In the genomic region with DNA sequence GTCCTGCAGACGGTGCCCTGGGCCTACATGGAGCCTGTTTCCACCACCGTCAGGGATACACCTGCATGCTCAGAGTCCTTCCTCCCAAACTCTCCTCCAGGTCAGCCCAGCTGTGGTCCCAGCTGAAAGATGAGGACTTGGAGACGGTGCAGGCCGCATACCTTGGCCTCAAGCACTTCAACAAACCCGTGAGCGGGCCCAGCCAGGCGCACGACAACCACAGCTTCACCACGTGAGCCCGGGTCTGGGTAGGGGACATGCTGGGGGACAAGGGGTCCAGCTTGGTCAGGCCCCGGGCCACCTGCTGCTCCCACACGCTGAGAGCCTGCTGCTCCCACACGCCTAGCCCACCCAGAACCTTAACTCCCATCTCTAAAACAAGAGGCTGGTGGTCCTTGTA, we compare ENCODE assay signal across 32 cellular contexts. TPM values are rescaled to one million over a fixed set of nuclear protein-coding genes. Genes with fewer than 3 reads are reported as not detected.
A peak's percentile ranks its signal among the peaks of the same experiment; 100 is the strongest.
DNase-seq lines count a peak whose midpoint lies in the region; ATAC-seq and TF ChIP-seq lines count a peak whose summit lies in the region.
"Had no signal": no experiment of that assay in that cellular context is flagged by ENCODE, and none has a peak within 500 bp of the region (broad histone marks: within the 10 kb centered on the region; RNA-seq: fewer than 3 reads in every experiment).

No MANE protein-coding gene starts in this region.

- 85 to 89% (median 89%) methylated on average over 13 of the region's 13 CpGs for WGBS in ovary, 3 donors

- H3K9me3 Mint-ChIP-seq in activated CD4-positive, alpha-beta memory T cell treated with anti-CD3 and anti-CD28 coated beads for 36 hours, result peaks cover 3% of the 10 kb centered on the region
- H3K9me3 Mint-ChIP-seq in activated CD4-positive, alpha-beta memory T cell treated with anti-CD3 and anti-CD28 coated beads, Interleukin-2, amount 10 ng/mL, durations not matched to agents 7 days and 5 days, result no peaks in the 10 kb centered on the region
- H3K9me3 Mint-ChIP-seq in natural killer cell treated with Interleukin-12 subunit alpha and Interleukin-12 subunit beta and Interleukin-15 and Interleukin-18, amount 100 ng/mL, for 72 hours, result no peaks in the 10 kb centered on the region
- H3K9me3 Mint-ChIP-seq in natural killer cell, result no peaks in the 10 kb centered on the region
- peaks cover 0 to 3% (median 0%) of the 10 kb centered on the region in 8 donors for H3K9me3 Mint-ChIP-seq in CD4-positive, alpha-beta memory T cell
- H3K9me3 Mint-ChIP-seq: activated CD4-positive, alpha-beta T cell treated with anti-CD3 and anti-CD28 coated beads, Interleukin-2, amount 10 ng/mL, durations not matched to agents 24 days and 14 days; central memory CD8-positive, alpha-beta T cell; GM23338; HFFc6; memory B cell had no signal

- H3K27me3 ChIP-seq in ovary, result no peaks in the 10 kb centered on the region
- H3K27me3 ChIP-seq in CD4-positive, alpha-beta memory T cell (ENCODE audit: insufficient read depth, low read length), result no peaks in the 10 kb centered on the region
- H3K27me3 ChIP-seq: dorsolateral prefrontal cortex had no signal

- intact Hi-C loops in activated CD4-positive, alpha-beta memory T cell treated with anti-CD3 and anti-CD28 coated beads for 36 hours (cut with micrococcal nuclease), result no loop called here
- intact Hi-C loops in natural killer cell (cut with micrococcal nuclease) (no loop called here), ovary (cut with DNase I) (no loop called here)
- intact Hi-C loops in CD4-positive, alpha-beta memory T cell (cut with micrococcal nuclease), result no loop called here

- H3K4me3 ChIP-seq in ovary, result no peak overlapping the region
- H3K4me3 ChIP-seq in CD4-positive, alpha-beta memory T cell (ENCODE audit: low read length in 2 of 2), result no peak overlapping the region
- H3K4me3 ChIP-seq: dorsolateral prefrontal cortex, GM23338 had no signal

- H3K9me3 ChIP-seq in ovary, result no peaks in the 10 kb centered on the region
- H3K9me3 ChIP-seq in CD4-positive, alpha-beta memory T cell (ENCODE audit: control insufficient read depth in 1 of 2, low read length in 2 of 2), result no peaks in the 10 kb centered on the region
- H3K9me3 ChIP-seq: Caco-2 had no signal

- no peak overlapping the region for H3K27ac ChIP-seq in ovary
- H3K27ac ChIP-seq in CD4-positive, alpha-beta memory T cell (ENCODE audit: low read depth, low read length), result no peak overlapping the region
- H3K27ac ChIP-seq: dorsolateral prefrontal cortex had no signal

- H3K4me3 Mint-ChIP-seq in activated CD4-positive, alpha-beta memory T cell treated with anti-CD3 and anti-CD28 coated beads for 36 hours, result no peak overlapping the region
- H3K4me3 Mint-ChIP-seq in activated CD4-positive, alpha-beta memory T cell treated with anti-CD3 and anti-CD28 coated beads, Interleukin-2, amount 10 ng/mL, durations not matched to agents 7 days and 5 days, result no peak overlapping the region
- no peak overlapping the region for H3K4me3 Mint-ChIP-seq in natural killer cell treated with Interleukin-12 subunit alpha and Interleukin-12 subunit beta and Interleukin-15 and Interleukin-18, amount 100 ng/mL, for 72 hours
- H3K4me3 Mint-ChIP-seq in natural killer cell, result no peak overlapping the region
- H3K4me3 Mint-ChIP-seq in CD4-positive, alpha-beta memory T cell, result no peak overlapping the region
- H3K4me3 Mint-ChIP-seq: activated CD4-positive, alpha-beta T cell treated with anti-CD3 and anti-CD28 coated beads, Interleukin-2, amount 10 ng/mL, durations not matched to agents 24 days and 14 days; central memory CD8-positive, alpha-beta T cell; GM23338; HFFc6; memory B cell had no signal

- DNase-seq in activated CD4-positive, alpha-beta memory T cell treated with anti-CD3 and anti-CD28 coated beads for 36 hours, result peak; percentile 6
- DNase-seq in activated CD4-positive, alpha-beta memory T cell treated with anti-CD3 and anti-CD28 coated beads, Interleukin-2, amount 10 ng/mL, durations not matched to agents 7 days and 5 days, result no peak
- peak; percentile 38 for DNase-seq in natural killer cell treated with Interleukin-12 subunit alpha and Interleukin-12 subunit beta and Interleukin-15 and Interleukin-18, amount 100 ng/mL, for 72 hours (ENCODE audit: low spot score)
- DNase-seq in natural killer cell (no peak), ovary (peak in 4 of 5 donors; percentile 5 to 21 (median 15)), COLO668 (lab: John Stamatoyannopoulos, UW; ENCODE audit: unreplicated experiment) (no peak)
- DNase-seq in CD4-positive, alpha-beta memory T cell, result no peak
- DNase-seq: activated CD4-positive, alpha-beta T cell treated with anti-CD3 and anti-CD28 coated beads, Interleukin-2, amount 10 ng/mL, durations not matched to agents 24 days and 14 days; activated CD8-positive, alpha-beta memory T cell treated with anti-CD3 and anti-CD28 coated beads, Interleukin-2, amount 50 U/mL, for 4 hours; Caco-2; DMS79 treated with DMSO at 0.1 percent for 48 hours; HFFc6; IMR-90; NCI-H1092; NCI-H1930; NCI-H526; retina; stimulated activated CD4-positive, alpha-beta T cell treated with anti-CD3 and anti-CD28 coated beads, Interleukin-12 subunit alpha, Interleukin-12 subunit beta, amount 100 ng/mL, for 4 hours; stimulated activated CD4-positive, alpha-beta T cell treated with anti-CD3 and anti-CD28 coated beads, Interleukin-4, amount 100 ng/mL, for 24 hours; stimulated activated naive CD4-positive, alpha-beta T cell; T-helper 2 cell had no signal

- H3K36me3 Mint-ChIP-seq in activated CD4-positive, alpha-beta memory T cell treated with anti-CD3 and anti-CD28 coated beads for 36 hours, result peaks cover 41% of the 10 kb centered on the region
- H3K36me3 Mint-ChIP-seq in activated CD4-positive, alpha-beta memory T cell treated with anti-CD3 and anti-CD28 coated beads, Interleukin-2, amount 10 ng/mL, durations not matched to agents 7 days and 5 days (ENCODE audit: low read depth), result peaks cover 59% of the 10 kb centered on the region
- no peaks in the 10 kb centered on the region for H3K36me3 Mint-ChIP-seq in natural killer cell treated with Interleukin-12 subunit alpha and Interleukin-12 subunit beta and Interleukin-15 and Interleukin-18, amount 100 ng/mL, for 72 hours
- no peaks in the 10 kb centered on the region for H3K36me3 Mint-ChIP-seq in natural killer cell
- peaks cover 41 to 60% of the 10 kb centered on the region in 2 donors for H3K36me3 Mint-ChIP-seq in CD4-positive, alpha-beta memory T cell

- TF ChIP-seq POLR2A in ovary (IDR thresholded peaks at IDR 0.05), result no peak

- CTCF ChIA-PET in activated CD4-positive, alpha-beta memory T cell treated with anti-CD3 and anti-CD28 coated beads for 36 hours (lab: Charles Lee), result interaction anchor here (1.2 kb wide), 1 partner anchor 15 kb away, joined by 3 read pairs; no protein-coding TSS in a partner anchor
- CTCF ChIA-PET in activated CD4-positive, alpha-beta memory T cell treated with anti-CD3 and anti-CD28 coated beads, Interleukin-2, amount 10 ng/mL, durations not matched to agents 7 days and 5 days (lab: Charles Lee), result no interaction called here
- CTCF ChIA-PET in CD4-positive, alpha-beta memory T cell (lab: Charles Lee; ENCODE audit: partially characterized antibody), result interaction anchor here (0.6 to 0.7 kb wide), 2 partner anchors 8 to 19 kb away, joined by 4 read pairs; no protein-coding TSS in a partner anchor

- peaks cover 5% of the 10 kb centered on the region for H3K4me1 ChIP-seq in ovary (ENCODE audit: insufficient read depth)
- peaks cover 39% of the 10 kb centered on the region for H3K4me1 ChIP-seq in CD4-positive, alpha-beta memory T cell (ENCODE audit: insufficient read depth, low read length)
- H3K4me1 ChIP-seq: Caco-2 had no signal

- TF ChIP-seq CTCF in natural killer cell (IDR thresholded peaks at IDR 0.05) (no peak), ovary (IDR thresholded peaks at IDR 0.05) (no peak)

- H3K4me1 Mint-ChIP-seq in activated CD4-positive, alpha-beta memory T cell treated with anti-CD3 and anti-CD28 coated beads for 36 hours (ENCODE audit: low read depth), result peaks cover 58% of the 10 kb centered on the region
- peaks cover 35% of the 10 kb centered on the region for H3K4me1 Mint-ChIP-seq in activated CD4-positive, alpha-beta memory T cell treated with anti-CD3 and anti-CD28 coated beads, Interleukin-2, amount 10 ng/mL, durations not matched to agents 7 days and 5 days
- H3K4me1 Mint-ChIP-seq in natural killer cell treated with Interleukin-12 subunit alpha and Interleukin-12 subunit beta and Interleukin-15 and Interleukin-18, amount 100 ng/mL, for 72 hours (ENCODE audit: low read depth in 2 of 2), result peaks cover 9 to 14% of the 10 kb centered on the region in 2 donors
- H3K4me1 Mint-ChIP-seq in natural killer cell, result peaks cover 5 to 8% of the 10 kb centered on the region in 2 donors
- peaks cover 22 to 70% (median 33%) of the 10 kb centered on the region in 4 donors for H3K4me1 Mint-ChIP-seq in CD4-positive, alpha-beta memory T cell

- ATAC-seq in natural killer cell treated with Interleukin-12 subunit alpha and Interleukin-12 subunit beta and Interleukin-15 and Interleukin-18, amount 100 ng/mL, for 72 hours, result no peak
- ATAC-seq in natural killer cell, result no peak
- ATAC-seq in GM18511 (IDR thresholded peaks at IDR 0.05; ENCODE audit: unreplicated experiment), result no peak
- ATAC-seq: GM23338, SK-N-SH treated with all-trans-retinoic acid at 6 μM for 48 hours had no signal

- no peak for TF ChIP-seq EP300 in ovary (IDR thresholded peaks at IDR 0.05)

- H3K36me3 ChIP-seq in ovary, result no peaks in the 10 kb centered on the region
- peaks cover 51% of the 10 kb centered on the region for H3K36me3 ChIP-seq in CD4-positive, alpha-beta memory T cell (ENCODE audit: insufficient read depth, low read length)

- H3K27ac Mint-ChIP-seq in activated CD4-positive, alpha-beta memory T cell treated with anti-CD3 and anti-CD28 coated beads for 36 hours, result no peak overlapping the region
- H3K27ac Mint-ChIP-seq in activated CD4-positive, alpha-beta memory T cell treated with anti-CD3 and anti-CD28 coated beads, Interleukin-2, amount 10 ng/mL, durations not matched to agents 7 days and 5 days, result no peak overlapping the region
- H3K27ac Mint-ChIP-seq in natural killer cell treated with Interleukin-12 subunit alpha and Interleukin-12 subunit beta and Interleukin-15 and Interleukin-18, amount 100 ng/mL, for 72 hours, result peak overlapping the region; percentile 7 to 68
- no peak overlapping the region for H3K27ac Mint-ChIP-seq in natural killer cell
- H3K27ac Mint-ChIP-seq in CD4-positive, alpha-beta memory T cell, result no peak overlapping the region
- H3K27ac Mint-ChIP-seq: GM23338, HFFc6 had no signal

- H3K27me3 Mint-ChIP-seq in activated CD4-positive, alpha-beta memory T cell treated with anti-CD3 and anti-CD28 coated beads for 36 hours, result no peaks in the 10 kb centered on the region
- H3K27me3 Mint-ChIP-seq in activated CD4-positive, alpha-beta memory T cell treated with anti-CD3 and anti-CD28 coated beads, Interleukin-2, amount 10 ng/mL, durations not matched to agents 7 days and 5 days, result no peaks in the 10 kb centered on the region
- H3K27me3 Mint-ChIP-seq in natural killer cell treated with Interleukin-12 subunit alpha and Interleukin-12 subunit beta and Interleukin-15 and Interleukin-18, amount 100 ng/mL, for 72 hours, result peaks cover 22 to 42% of the 10 kb centered on the region in 2 donors
- peaks cover 44 to 59% of the 10 kb centered on the region in 2 donors for H3K27me3 Mint-ChIP-seq in natural killer cell (ENCODE audit: low read depth in 2 of 2)
- no peaks in the 10 kb centered on the region for H3K27me3 Mint-ChIP-seq in CD4-positive, alpha-beta memory T cell
- H3K27me3 Mint-ChIP-seq: activated CD4-positive, alpha-beta T cell treated with anti-CD3 and anti-CD28 coated beads, Interleukin-2, amount 10 ng/mL, durations not matched to agents 24 days and 14 days; central memory CD8-positive, alpha-beta T cell; memory B cell had no signal

- POLR2A ChIA-PET in activated CD4-positive, alpha-beta memory T cell treated with anti-CD3 and anti-CD28 coated beads for 36 hours (lab: Charles Lee), result no interaction called here
- POLR2A ChIA-PET in activated CD4-positive, alpha-beta memory T cell treated with anti-CD3 and anti-CD28 coated beads, Interleukin-2, amount 10 ng/mL, durations not matched to agents 7 days and 5 days (lab: Charles Lee), result interaction anchor here (2.0 kb wide), 1 partner anchor 15 kb away, joined by 7 read pairs; no protein-coding TSS in a partner anchor
- POLR2A ChIA-PET in CD4-positive, alpha-beta memory T cell (lab: Charles Lee; ENCODE audit: partially characterized antibody), result interaction anchor here (1.6 kb wide), 1 partner anchor 14 kb away, joined by 13 read pairs; no protein-coding TSS in a partner anchor

RNA-seq across cellular contexts. Expression of a gene that starts 16.6 kb away (rescaled TPM):
- total RNA-seq in activated CD4-positive, alpha-beta memory T cell treated with anti-CD3 and anti-CD28 coated beads for 36 hours, result 10 to 100 TPM; 77.9 to 80.0 TPM
- 10 to 100 TPM; 80.4 to 83.5 TPM for total RNA-seq in activated CD4-positive, alpha-beta memory T cell treated with anti-CD3 and anti-CD28 coated beads, Interleukin-2, amount 10 ng/mL, durations not matched to agents 7 days and 5 days
- 10 to 100 TPM; 21.7 to 23.4 TPM for total RNA-seq in natural killer cell treated with Interleukin-12 subunit alpha and Interleukin-12 subunit beta and Interleukin-15 and Interleukin-18, amount 100 ng/mL, for 72 hours
- total RNA-seq in natural killer cell (10 to 100 TPM; 30.7 to 49.1 (median 42.6) TPM), ovary (10 to 100 TPM; 34.0 to 50.0 (median 44.7) TPM)
- polyA plus RNA-seq in ovary, result 10 to 100 TPM in 1 of 2 donors, 1 to 10 TPM in 1; 5.0 to 67.6 TPM
- 10 to 100 TPM; 57.8 to 64.2 TPM for total RNA-seq in CD4-positive, alpha-beta memory T cell
- polyA plus RNA-seq in CD4-positive, alpha-beta memory T cell, result 10 to 100 TPM; 65.6 to 88.7 TPM

RNA-seq across cellular contexts. Expression of a gene that starts 20.9 kb away (rescaled TPM):
- total RNA-seq in activated CD4-positive, alpha-beta memory T cell treated with anti-CD3 and anti-CD28 coated beads for 36 hours, result 10 to 100 TPM; 67.0 to 72.8 TPM
- 10 to 100 TPM; 69.6 to 71.4 TPM for total RNA-seq in activated CD4-positive, alpha-beta memory T cell treated with anti-CD3 and anti-CD28 coated beads, Interleukin-2, amount 10 ng/mL, durations not matched to agents 7 days and 5 days
- total RNA-seq in natural killer cell treated with Interleukin-12 subunit alpha and Interleukin-12 subunit beta and Interleukin-15 and Interleukin-18, amount 100 ng/mL, for 72 hours, result 1 to 10 TPM in 1 of 2 donors, under 1 TPM in 1; 0.67 to 3.3 TPM
- total RNA-seq in natural killer cell, result 1 to 10 TPM; 1.2 to 2.1 (median 1.8) TPM
- total RNA-seq in ovary, result 10 to 100 TPM; 30.5 to 66.1 (median 42.4) TPM
- 10 to 100 TPM in 1 of 2 donors, 1 to 10 TPM in 1; 9.6 to 42.5 TPM for polyA plus RNA-seq in ovary
- total RNA-seq in CD4-positive, alpha-beta memory T cell, result 10 to 100 TPM; 58.3 to 63.7 TPM
- polyA plus RNA-seq in CD4-positive, alpha-beta memory T cell, result 100 to 1,000 TPM; 149 to 199 TPM
- total RNA-seq: A172, astrocyte, endothelial cell of umbilical vein, glomerular endothelial cell, myocyte had no signal
- polyA plus RNA-seq: endothelial cell of umbilical vein had no signal

RNA-seq across cellular contexts. Expression of a gene that starts 54.7 kb away (rescaled TPM):
- total RNA-seq in activated CD4-positive, alpha-beta memory T cell treated with anti-CD3 and anti-CD28 coated beads for 36 hours, result 10 to 100 TPM; 77.9 to 82.0 TPM
- 10 to 100 TPM; 36.9 to 37.4 TPM for total RNA-seq in activated CD4-positive, alpha-beta memory T cell treated with anti-CD3 and anti-CD28 coated beads, Interleukin-2, amount 10 ng/mL, durations not matched to agents 7 days and 5 days
- total RNA-seq in natural killer cell treated with Interleukin-12 subunit alpha and Interleukin-12 subunit beta and Interleukin-15 and Interleukin-18, amount 100 ng/mL, for 72 hours, result 10 to 100 TPM; 20.1 to 21.9 TPM
- total RNA-seq in natural killer cell, result 100 to 1,000 TPM in 1 of 3 donors, 10 to 100 TPM in 2; 87.3 to 121 (median 93.8) TPM
- total RNA-seq in ovary, result 10 to 100 TPM; 35.2 to 75.2 (median 40.6) TPM
- polyA plus RNA-seq in ovary, result 10 to 100 TPM in 1 of 2 donors, 1 to 10 TPM in 1; 7.5 to 46.1 TPM
- total RNA-seq in CD4-positive, alpha-beta memory T cell, result 10 to 100 TPM; 31.1 to 31.3 TPM
- polyA plus RNA-seq in CD4-positive, alpha-beta memory T cell, result 10 to 100 TPM; 75.7 to 92.4 TPM

Comparison
In these comparisons a context has a peak if more than half of its experiments do, and no peak if none do; other contexts are left out.
1. DNase-seq: peak in activated CD4-positive, alpha-beta memory T cell treated with anti-CD3 and anti-CD28 coated beads for 36 hours (single experiment), natural killer cell treated with Interleukin-12 subunit alpha and Interleukin-12 subunit beta and Interleukin-15 and Interleukin-18, amount 100 ng/mL, for 72 hours (single experiment) and ovary (4 of 5); none in activated CD4-positive, alpha-beta memory T cell treated with anti-CD3 and anti-CD28 coated beads, Interleukin-2, amount 10 ng/mL, durations not matched to agents 7 days and 5 days (single experiment), natural killer cell (single experiment), CD4-positive, alpha-beta memory T cell (0 of 5) and COLO668 (single experiment).
2. H3K27ac Mint-ChIP-seq: peak in natural killer cell treated with Interleukin-12 subunit alpha and Interleukin-12 subunit beta and Interleukin-15 and Interleukin-18, amount 100 ng/mL, for 72 hours (2 of 2); none in activated CD4-positive, alpha-beta memory T cell treated with anti-CD3 and anti-CD28 coated beads for 36 hours (single experiment), activated CD4-positive, alpha-beta memory T cell treated with anti-CD3 and anti-CD28 coated beads, Interleukin-2, amount 10 ng/mL, durations not matched to agents 7 days and 5 days (single experiment), natural killer cell (0 of 2) and CD4-positive, alpha-beta memory T cell (0 of 7).
3. RNA of a gene that starts 20.9 kb away (total RNA-seq): 67.0 to 72.8 TPM in activated CD4-positive, alpha-beta memory T cell treated with anti-CD3 and anti-CD28 coated beads for 36 hours, 69.6 to 71.4 TPM in activated CD4-positive, alpha-beta memory T cell treated with anti-CD3 and anti-CD28 coated beads, Interleukin-2, amount 10 ng/mL, durations not matched to agents 7 days and 5 days, 58.3 to 63.7 TPM in CD4-positive, alpha-beta memory T cell and 30.5 to 66.1 TPM in ovary; 0.67 to 3.3 TPM in natural killer cell treated with Interleukin-12 subunit alpha and Interleukin-12 subunit beta and Interleukin-15 and Interleukin-18, amount 100 ng/mL, for 72 hours and 1.2 to 2.1 TPM in natural killer cell; every median in the first group is over 4 times any median in the second.